10 cellular contexts compared by ENCODE assay signal in genomic region chr4:128468485-128468989, GRCh38.
DNase-seq lines count a peak whose midpoint lies in the region; ATAC-seq, FAIRE-seq and TF ChIP-seq lines count a peak whose summit lies in the region.
"Had no signal": no experiment of that assay in that cellular context is flagged by ENCODE, and none has a peak within 500 bp of the region (broad histone marks: within the 10 kb centered on the region; RNA-seq: fewer than 3 reads in every experiment).

No MANE protein-coding gene starts in this region.

- peak overlapping the region; percentile 73 for H2AFZ ChIP-seq in parathyroid adenoma

- H3K27ac ChIP-seq in Peyer's patch = peak overlapping the region in 2 of 4 donors; percentile 9 to 10
- H3K27ac ChIP-seq in parathyroid adenoma = peak overlapping the region; percentile 51
- H3K27ac ChIP-seq: cardiac muscle cell had no signal

- H3K4me2 ChIP-seq in parathyroid adenoma (ENCODE audit: low read length) = peak overlapping the region; percentile 32

- no peak for ATAC-seq in HG03097 (IDR thresholded peaks at IDR 0.05; ENCODE audit: low FRiP score, unreplicated experiment)

- H3K36me3 ChIP-seq in Peyer's patch (no peaks in the 10 kb centered on the region), parathyroid adenoma (ENCODE audit: control insufficient read depth, insufficient read depth, low read length) (no peaks in the 10 kb centered on the region)
- H3K36me3 ChIP-seq: cardiac muscle cell had no signal

- no peak for TF ChIP-seq POLR2A in Peyer's patch (IDR thresholded peaks at IDR 0.05)

- no peaks in the 10 kb centered on the region for H3K79me2 ChIP-seq in parathyroid adenoma

- H3K27me3 ChIP-seq in Peyer's patch (no peaks in the 10 kb centered on the region), parathyroid adenoma (ENCODE audit: control insufficient read depth, insufficient read depth, low read length) (no peaks in the 10 kb centered on the region)
- H3K27me3 ChIP-seq: cardiac muscle cell had no signal

- no peak overlapping the region for H3K4me3 ChIP-seq in Peyer's patch
- H3K4me3 ChIP-seq in fibroblast of pulmonary artery (replicated peaks; ENCODE audit: low read depth, low read length) = no peak overlapping the region
- H3K4me3 ChIP-seq in parathyroid adenoma (ENCODE audit: low read depth, low read length) = peak overlapping the region; percentile 32
- H3K4me3 ChIP-seq: cardiac muscle cell had no signal

- TF ChIP-seq CTCF in D721Med (IDR thresholded peaks at IDR 0.05; ENCODE audit: insufficient read depth, missing control alignments) (no peak), Peyer's patch (IDR thresholded peaks at IDR 0.05) (no peak), fibroblast of pulmonary artery (IDR thresholded peaks at IDR 0.05; ENCODE audit: low read length, missing control alignments) (no peak), parathyroid adenoma (IDR thresholded peaks at IDR 0.05) (no peak)

- no peak for DNase-seq in D721Med (ENCODE audit: insufficient read length, low spot score)
- peak in 2 of 3 donors; percentile 19 to 85 for DNase-seq in Peyer's patch
- DNase-seq in fibroblast of pulmonary artery (ENCODE audit: low read depth) = peak; percentile 97
- no peak for DNase-seq in NCI-H510A treated with DMSO at 0.1 percent for 48 hours (lab: John Stamatoyannopoulos, UW)
- no peak for DNase-seq in islet precursor cell
- no peak for DNase-seq in NCI-H345 treated with DMSO at 0.1 percent for 48 hours (lab: John Stamatoyannopoulos, UW; ENCODE audit: unreplicated experiment)

- no peaks in the 10 kb centered on the region for H3K9me3 ChIP-seq in Peyer's patch
- H3K9me3 ChIP-seq in parathyroid adenoma (ENCODE audit: control insufficient read depth, low read length) = no peaks in the 10 kb centered on the region

- FAIRE-seq in D721Med (lab: Jason Lieb, UNC) = peak; percentile 69
- FAIRE-seq: GM18507 had no signal

- H3K9ac ChIP-seq in parathyroid adenoma = no peak overlapping the region

- peaks cover 0 to 8% (median 0%) of the 10 kb centered on the region in 4 donors for H3K4me1 ChIP-seq in Peyer's patch
- peaks cover 4% of the 10 kb centered on the region for H3K4me1 ChIP-seq in parathyroid adenoma

Comparison
In these comparisons a context has a peak if more than half of its experiments do, and no peak if none do; other contexts are left out.
1. DNase-seq: peak in Peyer's patch (2 of 3) and fibroblast of pulmonary artery (single experiment); none in D721Med (single experiment), NCI-H510A treated with DMSO at 0.1 percent for 48 hours (single experiment), islet precursor cell (single experiment) and NCI-H345 treated with DMSO at 0.1 percent for 48 hours (single experiment).